In the genomic region with DNA sequence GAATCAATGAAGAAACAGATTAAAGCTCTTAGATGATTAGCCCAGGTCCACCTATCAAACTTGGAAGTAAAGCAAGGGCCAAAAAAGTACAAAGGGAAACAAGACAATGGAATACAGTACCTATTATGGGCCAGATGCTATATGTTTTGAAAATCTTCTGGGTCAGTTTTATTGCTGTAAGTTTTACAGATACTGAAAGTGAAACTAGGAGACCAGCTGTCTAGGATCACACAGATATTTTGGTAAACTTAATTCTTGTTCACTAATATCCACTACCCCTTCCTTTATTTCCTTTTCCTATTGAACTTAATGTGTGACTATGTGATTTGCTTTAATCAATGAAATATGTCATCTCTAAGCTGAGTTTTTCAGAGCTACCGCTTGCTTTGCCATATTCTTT, we compare ENCODE assay signal across 1 cellular context.
TF ChIP-seq lines count a peak whose summit lies in the region.

No MANE protein-coding gene starts in this region.

TF ChIP-seq in endothelial cell of umbilical vein, 7 proteins besides CTCF, POLR2A, EP300 and RAD21:
- no peak for TF ChIP-seq JUN (IDR thresholded peaks at IDR 0.05; ENCODE audit: borderline replicate concordance, insufficient read depth, insufficient read length, low read depth)
